12 cellular contexts compared by ENCODE assay signal in genomic region chr16:67406111-67406593, GRCh38. TPM values are rescaled to one million over a fixed set of nuclear protein-coding genes. Genes with fewer than 3 reads are reported as not detected.
A peak's percentile ranks its signal among the peaks of the same experiment; 100 is the strongest.
DNase-seq lines count a peak whose midpoint lies in the region; ATAC-seq, FAIRE-seq and TF ChIP-seq lines count a peak whose summit lies in the region.
"Had no signal": no experiment of that assay in that cellular context is flagged by ENCODE, and none has a peak within 500 bp of the region (broad histone marks: within the 10 kb centered on the region; RNA-seq: fewer than 3 reads in every experiment).

No MANE protein-coding gene starts in this region.

- H3K4me2 ChIP-seq in endothelial cell of umbilical vein (ENCODE audit: insufficient read depth, low read length) (peak overlapping the region; percentile 40), mesendoderm (ENCODE audit: low read length) (no peak overlapping the region)

- FAIRE-seq in endothelial cell of umbilical vein (lab: Jason Lieb, UNC), result no peak
- no peak for FAIRE-seq in D721Med (lab: Jason Lieb, UNC)
- FAIRE-seq: GM12878 had no signal

- H3K79me2 ChIP-seq in endothelial cell of umbilical vein (ENCODE audit: control insufficient read depth, insufficient read depth, low read length) (no peaks in the 10 kb centered on the region), mesendoderm (ENCODE audit: control insufficient read depth, insufficient read depth, low read length) (no peaks in the 10 kb centered on the region)

- no peak for DNase-seq in Peyer's patch
- DNase-seq in endothelial cell of umbilical vein (ENCODE audit: low read depth, low spot score), result peak; percentile 30
- DNase-seq in mesendoderm, result no peak
- DNase-seq in tibial nerve (ENCODE audit: low spot score in 2 of 2), result no peak
- DNase-seq in D721Med (ENCODE audit: insufficient read length, low spot score), result no peak
- DNase-seq: activated T-cell treated with anti-CD3 and anti-CD28 coated beads, Interleukin-2, amount 50 U/mL, for 72 hours; retina; SIG-M5 had no signal

- dilution Hi-C loops in endothelial cell of umbilical vein (cut with MboI; ENCODE audit: extremely low pct_ligation_motif_present, low sequenced_read_pairs), result no loop called here

- TF ChIP-seq CTCF in Peyer's patch (IDR thresholded peaks at IDR 0.05) (no peak), endothelial cell of umbilical vein (IDR thresholded peaks at IDR 0.05; ENCODE audit: extremely low read depth in 1 of 2, insufficient read depth in 1 of 2, low read depth in 1 of 2, low read length in 2 of 2) (no peak), tibial nerve (IDR thresholded peaks at IDR 0.05) (no peak), D721Med (IDR thresholded peaks at IDR 0.05; ENCODE audit: insufficient read depth, missing control alignments) (no peak)

- no peak overlapping the region for H4K8ac ChIP-seq in mesendoderm (ENCODE audit: low read depth, low read length)

- no peak overlapping the region for H2AFZ ChIP-seq in endothelial cell of umbilical vein (ENCODE audit: low read depth, low read length)

- H3K27me3 ChIP-seq in Peyer's patch (no peaks in the 10 kb centered on the region), endothelial cell of umbilical vein (ENCODE audit: control insufficient read depth in 2 of 2, insufficient read depth in 2 of 2, low read length in 2 of 2) (no peaks in the 10 kb centered on the region), mesendoderm (ENCODE audit: insufficient read depth, low read length, poor library complexity) (no peaks in the 10 kb centered on the region), tibial nerve (no peaks in the 10 kb centered on the region)

- H3K4me1 ChIP-seq in Peyer's patch (peaks cover 0 to 7% (median 2%) of the 10 kb centered on the region in 4 donors), endothelial cell of umbilical vein (ENCODE audit: control insufficient read depth, extremely low read depth, insufficient read depth, low read length) (peaks cover 20% of the 10 kb centered on the region), mesendoderm (ENCODE audit: control insufficient read depth, low read depth, low read length) (peaks cover 4% of the 10 kb centered on the region), tibial nerve (peaks cover 0 to 29% (median 5%) of the 10 kb centered on the region in 4 donors)

- no peak overlapping the region for H4K5ac ChIP-seq in mesendoderm (ENCODE audit: low read length)

- no peaks in the 10 kb centered on the region for H3K36me3 ChIP-seq in Peyer's patch
- no peaks in the 10 kb centered on the region for H3K36me3 ChIP-seq in endothelial cell of umbilical vein (ENCODE audit: control insufficient read depth in 2 of 2, extremely low read depth in 1 of 2, insufficient read depth in 2 of 2, low read length in 2 of 2)
- H3K36me3 ChIP-seq in mesendoderm (ENCODE audit: control insufficient read depth, insufficient read depth, low read length), result no peaks in the 10 kb centered on the region
- H3K36me3 ChIP-seq in tibial nerve, result peaks cover 0 to 21% (median 0%) of the 10 kb centered on the region in 3 donors

- no peak overlapping the region for H2BK120ac ChIP-seq in mesendoderm (ENCODE audit: low read depth, low read length)

- no peak for TF ChIP-seq POLR2A in Peyer's patch (IDR thresholded peaks at IDR 0.05)
- no peak for TF ChIP-seq POLR2A in endothelial cell of umbilical vein (IDR thresholded peaks at IDR 0.05; ENCODE audit: low read depth, low read length)
- no peak for TF ChIP-seq POLR2A in tibial nerve (IDR thresholded peaks at IDR 0.05)

- no peaks in the 10 kb centered on the region for H4K20me1 ChIP-seq in endothelial cell of umbilical vein (replicated peaks; ENCODE audit: control insufficient read depth, extremely low read depth, insufficient read depth, low read length)

- no TSS peak for BruUV-seq in endothelial cell of umbilical vein (replicated peaks; lab: Mats Ljungman, UMichigan)

- H3K9me3 ChIP-seq in Peyer's patch (no peaks in the 10 kb centered on the region), endothelial cell of umbilical vein (replicated peaks; ENCODE audit: control insufficient read depth, insufficient read depth, low read length) (no peaks in the 10 kb centered on the region), tibial nerve (no peaks in the 10 kb centered on the region)

- no peak overlapping the region for H2AK5ac ChIP-seq in mesendoderm (ENCODE audit: low read length)

- no peak overlapping the region for H3K18ac ChIP-seq in mesendoderm (ENCODE audit: low read length)

- POLR2A ChIA-PET in endothelial cell of umbilical vein (lab: Charles Lee), result no interaction called here

- no peaks in the 10 kb centered on the region for H3K9me1 ChIP-seq in endothelial cell of umbilical vein (replicated peaks; ENCODE audit: control insufficient read depth, extremely low read depth, insufficient read depth, low read length)

- no peaks in the 10 kb centered on the region for H3K79me1 ChIP-seq in mesendoderm (ENCODE audit: low read length)

- H3K9ac ChIP-seq in endothelial cell of umbilical vein (replicated peaks; ENCODE audit: extremely low read depth, insufficient read depth, low read length), result peak overlapping the region; percentile 21
- H3K9ac ChIP-seq in mesendoderm (ENCODE audit: low read length), result no peak overlapping the region

- H3K23ac ChIP-seq in mesendoderm (ENCODE audit: low read length), result no peak overlapping the region

- no peak overlapping the region for H2BK5ac ChIP-seq in mesendoderm (ENCODE audit: low read length)

- no peak overlapping the region for H3K4ac ChIP-seq in mesendoderm (ENCODE audit: low read depth, low read length)

- no peak for TF ChIP-seq EP300 in tibial nerve (IDR thresholded peaks at IDR 0.05)

- WGBS in mesendoderm (ENCODE audit: extremely low coverage, insufficient coverage, low lambda C conversion rate), result no CpG with 5 or more reads among the region's 15 CpGs
- 70 to 77% methylated on average over 15 of the region's 15 CpGs for WGBS in tibial nerve, 2 donors

- H3K56ac ChIP-seq in mesendoderm (ENCODE audit: low read length), result peak overlapping the region; percentile 25

- H3K27ac ChIP-seq in Peyer's patch, result peak overlapping the region in 3 of 4 donors; percentile 12 to 55 (median 33)
- peak overlapping the region; percentile 61 for H3K27ac ChIP-seq in endothelial cell of umbilical vein (ENCODE audit: insufficient read depth, low read depth, low read length)
- H3K27ac ChIP-seq in mesendoderm (ENCODE audit: low read depth, low read length), result no peak overlapping the region
- peak overlapping the region in 3 of 4 donors; percentile 0 to 80 (median 80) for H3K27ac ChIP-seq in tibial nerve

- CTCF ChIA-PET in endothelial cell of umbilical vein (lab: Charles Lee), result interaction anchor here (0.6 to 2.6 kb wide), 4 partner anchors 12 to 146 kb away, joined by 3 to 14 read pairs (median 8); partner anchors contain the start of gene TPPP3

- intact Hi-C loops in endothelial cell of umbilical vein (cut with micrococcal nuclease), result no loop called here

- ATAC-seq in GM21717 (IDR thresholded peaks at IDR 0.05; ENCODE audit: unreplicated experiment), result no peak
- no peak for ATAC-seq in HG03521 (IDR thresholded peaks at IDR 0.05; ENCODE audit: unreplicated experiment)
- ATAC-seq: activated T-cell treated with anti-CD3 and anti-CD28 coated beads, Interleukin-2, amount 50 U/mL, for 72 hours; GM12878 had no signal

- H3K4me3 ChIP-seq in Peyer's patch (no peak overlapping the region), endothelial cell of umbilical vein (replicated peaks in 1 of 3; ENCODE audit: insufficient read depth in 1 of 3, low read depth in 1 of 3, low read length in 3 of 3) (no peak overlapping the region), mesendoderm (ENCODE audit: low read length) (no peak overlapping the region), tibial nerve (no peak overlapping the region)
- H3K4me3 ChIP-seq: GM12878, lung had no signal

- no peak overlapping the region for H2BK15ac ChIP-seq in mesendoderm (replicated peaks; ENCODE audit: low read depth)

RNA-seq across cellular contexts. Expression of gene ZDHHC1, which starts 10.1 kb away (rescaled TPM):
- total RNA-seq in Peyer's patch (10 to 100 TPM in 1 of 4 donors, 1 to 10 TPM in 3; 3.5 to 14.5 (median 6.3) TPM), endothelial cell of umbilical vein (12.9 and 14.4 TPM in 2 replicates), tibial nerve (10 to 100 TPM; 24.3 to 46.2 (median 32.8) TPM)
- polyA plus RNA-seq in endothelial cell of umbilical vein, result 11.4 and 14.1 TPM in 2 replicates
- 4.3 and 6.4 TPM in 2 replicates for polyA plus RNA-seq in endothelial cell of umbilical vein (2011; cell fraction: cytosol; rRNA removed)
- 16.9 and 20.3 TPM in 2 replicates for polyA plus RNA-seq in endothelial cell of umbilical vein (2011; cell fraction: nucleus; rRNA removed)
- 8.3 and 12.5 TPM in 2 replicates for polyA plus RNA-seq in endothelial cell of umbilical vein (2012)
- 6.8 and 12.0 TPM in 2 replicates for polyA minus RNA-seq in endothelial cell of umbilical vein
- polyA minus RNA-seq in endothelial cell of umbilical vein (2011; cell fraction: cytosol; rRNA and poly(A)+ RNA removed), result not detected
- polyA minus RNA-seq in endothelial cell of umbilical vein (2011; cell fraction: nucleus; rRNA and poly(A)+ RNA removed), result 9.3 and 11.9 TPM in 2 replicates
- polyA plus RNA-seq in mesendoderm (2013, experiment 1 of 2), result 0.72 TPM
- polyA plus RNA-seq in mesendoderm (2013, experiment 2 of 2), result 0.94 TPM

RNA-seq across cellular contexts. Expression of gene TPPP3, which starts 12.9 kb away (rescaled TPM):
- total RNA-seq in Peyer's patch (10 to 100 TPM in 2 of 4 donors, 1 to 10 TPM in 2; 6.6 to 33.3 (median 16.6) TPM), endothelial cell of umbilical vein (1.3 and 2.0 TPM in 2 replicates), tibial nerve (10 to 100 TPM in 2 of 4 donors, 1 to 10 TPM in 2; 5.7 to 13.6 (median 9.9) TPM)
- 0.33 and 0.91 TPM in 2 replicates for polyA plus RNA-seq in endothelial cell of umbilical vein
- 0.77 and 1.0 TPM in 2 replicates for polyA plus RNA-seq in endothelial cell of umbilical vein (2011; cell fraction: cytosol; rRNA removed)
- polyA plus RNA-seq in endothelial cell of umbilical vein (2011; cell fraction: nucleus; rRNA removed), result 0.32 and 0.81 TPM in 2 replicates
- 1.2 and 3.2 TPM in 2 replicates for polyA plus RNA-seq in endothelial cell of umbilical vein (2012)
- polyA minus RNA-seq in endothelial cell of umbilical vein, result not detected in 2 replicates
- polyA minus RNA-seq in endothelial cell of umbilical vein (2011; cell fraction: cytosol; rRNA and poly(A)+ RNA removed), result not detected
- polyA minus RNA-seq in endothelial cell of umbilical vein (2011; cell fraction: nucleus; rRNA and poly(A)+ RNA removed), result 0.24 and 0.29 TPM in 2 replicates
- not detected for polyA plus RNA-seq in mesendoderm (2013, experiment 1 of 2)
- not detected for polyA plus RNA-seq in mesendoderm (2013, experiment 2 of 2)
- total RNA-seq: GM12878 had no signal

RNA-seq across cellular contexts. Expression of gene HSD11B2, which starts 24.8 kb away (rescaled TPM):
- total RNA-seq in Peyer's patch (100 to 1,000 TPM; 116 to 688 (median 499) TPM), endothelial cell of umbilical vein (not detected in 2 replicates), tibial nerve (1 to 10 TPM in 1 of 4 donors, under 1 TPM in 2, not detected in 1; 0.20 to 2.9 (median 0.60) TPM)
- 0.10 and 0.16 TPM in 2 replicates for polyA plus RNA-seq in endothelial cell of umbilical vein
- polyA plus RNA-seq in endothelial cell of umbilical vein (2011; cell fraction: cytosol; rRNA removed), result 0.07 and 0.12 TPM in 2 replicates
- 0.07 and 0.18 TPM in 2 replicates for polyA plus RNA-seq in endothelial cell of umbilical vein (2011; cell fraction: nucleus; rRNA removed)
- polyA plus RNA-seq in endothelial cell of umbilical vein (2012), result 0.08 TPM in 1 of 2 replicates, not detected in the other
- polyA minus RNA-seq in endothelial cell of umbilical vein, result 0.19 TPM in 1 of 2 replicates, not detected in the other
- polyA minus RNA-seq in endothelial cell of umbilical vein (2011; cell fraction: cytosol; rRNA and poly(A)+ RNA removed), result 1.2 TPM
- polyA minus RNA-seq in endothelial cell of umbilical vein (2011; cell fraction: nucleus; rRNA and poly(A)+ RNA removed), result not detected in 2 replicates
- polyA plus RNA-seq in mesendoderm (2013, experiment 1 of 2), result 12.9 TPM
- polyA plus RNA-seq in mesendoderm (2013, experiment 2 of 2), result 13.3 TPM

Comparison
In these comparisons a context has a peak if more than half of its experiments do, and no peak if none do; other contexts are left out.
1. RNA of gene HSD11B2, which starts 24.8 kb away (total RNA-seq): 116 to 688 TPM in Peyer's patch; 0.20 to 2.9 TPM in tibial nerve and not detected in endothelial cell of umbilical vein; every median in the first group is over 10 times any median in the second.